ENCODE assay signal across 20 cellular contexts in genomic region chr13:41145136-41145908, GRCh38. TPM values are rescaled to one million over a fixed set of nuclear protein-coding genes. Genes with fewer than 3 reads are reported as not detected.
DNase-seq lines count a peak whose midpoint lies in the region; ATAC-seq, FAIRE-seq and TF ChIP-seq lines count a peak whose summit lies in the region.
"Had no signal": no experiment of that assay in that cellular context is flagged by ENCODE, and none has a peak within 500 bp of the region (broad histone marks: within the 10 kb centered on the region; RNA-seq: fewer than 3 reads in every experiment).

No MANE protein-coding gene starts in this region.

- H3K9me3 Mint-ChIP-seq in astrocyte (ENCODE audit: unreplicated experiment) = peaks cover 28% of the 10 kb centered on the region

- H3K4me1 ChIP-seq in astrocyte (ENCODE audit: insufficient read depth, low read length) = no peaks in the 10 kb centered on the region
- H3K4me1 ChIP-seq: body of pancreas, Peyer's patch, uterus had no signal

- peak overlapping the region; percentile 0 for H3K4me2 ChIP-seq in astrocyte (ENCODE audit: low read length)

- peaks cover 11% of the 10 kb centered on the region for H3K9me3 ChIP-seq in astrocyte (ENCODE audit: insufficient read depth, low read depth, low read length)

- peaks cover 14% of the 10 kb centered on the region for H3K36me3 Mint-ChIP-seq in astrocyte (ENCODE audit: low read depth, unreplicated experiment)

- H3K36me3 ChIP-seq in astrocyte (ENCODE audit: insufficient read depth, low read length) = no peaks in the 10 kb centered on the region
- H3K36me3 ChIP-seq: Peyer's patch, uterus had no signal

- H2AFZ ChIP-seq in astrocyte (ENCODE audit: low read depth, low read length) = peak overlapping the region; percentile 40

- ATAC-seq in stimulated activated naive CD8-positive, alpha-beta T cell treated with anti-CD3 and anti-CD28 coated beads, Interleukin-15, Interleukin-2, amounts not matched to agents 100 U/mL and 50 U/mL, for 24 hours = no peak
- ATAC-seq: body of pancreas, sciatic nerve had no signal

- no peaks in the 10 kb centered on the region for H3K27me3 ChIP-seq in astrocyte (ENCODE audit: insufficient read depth, low read length)
- H3K27me3 ChIP-seq: body of pancreas, Peyer's patch, uterus had no signal

- H3K79me2 ChIP-seq in astrocyte (ENCODE audit: insufficient read depth, low read length) = no peaks in the 10 kb centered on the region

- H3K9ac ChIP-seq in astrocyte (ENCODE audit: low read length) = no peak overlapping the region

- CTCF ChIA-PET in AG04449 (lab: Yijun Ruan, JAX) = no interaction called here

- H3K27ac ChIP-seq in astrocyte (ENCODE audit: low read depth, low read length) = no peak overlapping the region
- H3K27ac ChIP-seq: body of pancreas, Peyer's patch, uterus had no signal

- no peak overlapping the region for H3K4me3 Mint-ChIP-seq in astrocyte (ENCODE audit: unreplicated experiment)
- H3K4me3 Mint-ChIP-seq: activated CD4-positive, alpha-beta memory T cell treated with anti-CD3 and anti-CD28 coated beads for 36 hours had no signal

- FAIRE-seq in astrocyte (lab: Jason Lieb, UNC) = no peak

- H3K27me3 Mint-ChIP-seq in astrocyte (ENCODE audit: low read depth, unreplicated experiment) = no peaks in the 10 kb centered on the region
- H3K27me3 Mint-ChIP-seq: activated CD4-positive, alpha-beta memory T cell treated with anti-CD3 and anti-CD28 coated beads for 36 hours had no signal

- TF ChIP-seq CTCF in AG04449 (IDR thresholded peaks at IDR 0.05; ENCODE audit: insufficient read depth, low read length, missing control alignments) = no peak
- TF ChIP-seq CTCF in HFF-Myc (IDR thresholded peaks at IDR 0.05; ENCODE audit: low read depth, low read length, missing control alignments) = no peak
- TF ChIP-seq CTCF in astrocyte (IDR thresholded peaks at IDR 0.05; ENCODE audit: insufficient read depth, low read depth, low read length) = no peak
- no peak for TF ChIP-seq CTCF in foreskin fibroblast (IDR thresholded peaks at IDR 0.05; ENCODE audit: low read depth, low read length)

- DNase-seq in AG04449 (ENCODE audit: low read depth, low spot score) = peak; percentile 42
- DNase-seq in HFF-Myc (ENCODE audit: extremely low read depth, low read depth) = peak; percentile 76
- peak; percentile 23 for DNase-seq in astrocyte (ENCODE audit: low read depth)
- peak; percentile 26 to 56 for DNase-seq in foreskin fibroblast
- no peak for DNase-seq in cortex of kidney (lab: John Stamatoyannopoulos, UW)
- no peak for DNase-seq in T-helper 9 cell
- no peak for DNase-seq in nucleus accumbens (lab: John Stamatoyannopoulos, UW)
- DNase-seq in stimulated activated naive CD8-positive, alpha-beta T cell treated with anti-CD3 and anti-CD28 coated beads, Interleukin-15, Interleukin-2, amounts not matched to agents 100 U/mL and 50 U/mL, for 24 hours = no peak
- DNase-seq: activated CD4-positive, alpha-beta memory T cell treated with anti-CD3 and anti-CD28 coated beads for 36 hours; activated naive CD4-positive, alpha-beta T cell treated with anti-CD3 and anti-CD28 coated beads, Interleukin-2, amount 50 U/mL, for 16 hours; activated T-cell treated with anti-CD3 and anti-CD28 coated beads, Interleukin-2, amount 50 U/mL, for 1 hour; body of pancreas; foreskin melanocyte; Karpas-422; NCI-H1105 treated with DMSO at 0.1 percent for 48 hours; NCI-H82; Peyer's patch; stimulated activated CD4-positive, alpha-beta T cell treated with anti-CD3 and anti-CD28 coated beads, Interleukin-2, amount 100 ng/mL, for 24 hours; uterus had no signal

- H3K4me3 ChIP-seq in AG04449 (ENCODE audit: low read depth, low read length) (no peak overlapping the region), HFF-Myc (replicated peaks; ENCODE audit: low read depth, low read length) (no peak overlapping the region), astrocyte (ENCODE audit: insufficient read depth, low read depth, low read length) (no peak overlapping the region), foreskin fibroblast (ENCODE audit: low read depth in 1 of 2, low read length in 2 of 2) (no peak overlapping the region)
- H3K4me3 ChIP-seq: body of pancreas, Peyer's patch, uterus had no signal

- H3K4me1 Mint-ChIP-seq in astrocyte (ENCODE audit: low read depth, unreplicated experiment) = no peaks in the 10 kb centered on the region

- no peaks in the 10 kb centered on the region for H4K20me1 ChIP-seq in astrocyte (ENCODE audit: insufficient read depth, low read length)

- H3K27ac Mint-ChIP-seq in astrocyte (ENCODE audit: unreplicated experiment) = no peak overlapping the region
- H3K27ac Mint-ChIP-seq: activated CD4-positive, alpha-beta memory T cell treated with anti-CD3 and anti-CD28 coated beads for 36 hours had no signal

- POLR2A ChIA-PET in AG04449 (lab: Yijun Ruan, JAX) = no interaction called here

RNA-seq across cellular contexts. Expression of gene KBTBD6, which starts 12.7 kb away (rescaled TPM):
- total RNA-seq in astrocyte = 8.5 and 9.6 TPM in 2 replicates

RNA-seq across cellular contexts. Expression of gene KBTBD7, which starts 49.0 kb away (rescaled TPM):
- 3.4 and 3.8 TPM in 2 replicates for total RNA-seq in astrocyte

Comparison
In these comparisons a context has a peak if more than half of its experiments do, and no peak if none do; other contexts are left out.
1. DNase-seq: peak in AG04449 (single experiment), HFF-Myc (single experiment), astrocyte (single experiment) and foreskin fibroblast (2 of 2); none in cortex of kidney (single experiment), T-helper 9 cell (single experiment), nucleus accumbens (0 of 56) and stimulated activated naive CD8-positive, alpha-beta T cell treated with anti-CD3 and anti-CD28 coated beads, Interleukin-15, Interleukin-2, amounts not matched to agents 100 U/mL and 50 U/mL, for 24 hours (single experiment).